Comparison of ENCODE assay signal across 1 cellular context in the genomic region with DNA sequence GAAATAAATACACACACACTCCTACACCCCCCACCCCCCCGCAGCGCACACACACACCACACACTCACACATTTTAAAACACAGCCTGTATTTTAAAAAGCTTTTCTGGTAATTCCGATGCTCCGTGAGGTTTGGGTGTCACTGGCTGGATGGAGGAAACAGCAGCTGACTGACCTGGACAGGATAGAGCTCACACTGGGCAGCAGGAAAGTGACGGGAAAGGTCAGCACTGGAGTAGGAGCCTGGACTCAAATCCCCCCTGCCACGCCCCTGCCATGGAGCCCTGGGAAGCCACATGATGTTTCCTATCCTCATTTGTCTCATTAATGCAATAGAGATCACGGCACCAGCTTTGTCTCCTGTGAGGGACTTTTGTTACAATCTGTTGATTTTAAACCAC.
TF ChIP-seq lines count a peak whose summit lies in the region.

No MANE protein-coding gene starts in this region.

TF ChIP-seq in GM23338, 12 proteins besides CTCF, POLR2A, EP300 and RAD21 (continued from another document):
- no peak for TF ChIP-seq ZNF331 (CRISPR knock-in tag; IDR thresholded peaks at IDR 0.05; ENCODE audit: low read depth)
- no peak for TF ChIP-seq ZNF114 (CRISPR knock-in tag; IDR thresholded peaks at IDR 0.05)
